ENCODE assay signal across 8 cellular contexts in the genomic region with DNA sequence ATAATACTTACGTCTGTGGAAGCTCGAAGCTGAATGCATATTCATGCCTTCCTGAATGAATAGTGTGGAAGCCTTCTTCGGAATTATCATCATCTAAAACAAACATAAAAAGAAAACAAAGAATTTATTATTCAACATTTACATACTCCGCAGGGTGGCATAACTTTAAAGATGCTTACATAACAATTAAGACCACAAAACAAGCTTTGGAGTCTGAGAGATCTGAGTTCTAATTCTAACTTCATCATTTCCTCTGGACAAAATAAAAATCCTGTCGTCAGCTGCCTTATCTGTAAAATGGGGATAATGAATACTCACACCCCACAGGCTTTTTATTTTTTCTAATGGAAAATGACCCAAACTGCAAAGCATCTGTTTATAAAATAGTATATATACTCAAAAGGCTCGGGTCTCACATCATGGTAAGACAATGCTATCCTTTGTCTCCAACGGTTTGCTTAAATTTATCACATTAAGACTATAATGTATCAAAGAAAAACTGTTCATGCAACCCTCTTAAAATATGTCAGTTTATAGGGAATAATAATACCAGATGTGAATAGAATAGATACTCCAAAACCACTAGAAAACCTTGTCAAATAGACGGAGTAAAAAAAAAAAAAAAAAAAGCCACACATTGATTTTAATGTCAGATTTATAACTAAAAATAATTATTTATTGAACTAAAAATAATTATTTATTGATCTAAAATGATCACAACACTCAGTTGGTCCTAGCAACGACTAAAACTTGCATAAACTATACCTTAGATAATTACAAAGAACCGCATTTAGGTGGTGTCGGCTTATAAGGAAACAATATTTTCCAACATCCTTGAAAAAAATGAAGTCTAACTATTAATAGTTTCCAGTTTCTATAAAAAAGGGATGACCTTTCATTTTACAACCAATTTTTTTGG. TPM values are rescaled to one million over a fixed set of nuclear protein-coding genes. Genes with fewer than 3 reads are reported as not detected.
DNase-seq lines count a peak whose midpoint lies in the region; ATAC-seq and TF ChIP-seq lines count a peak whose summit lies in the region.

No MANE protein-coding gene starts in this region.

- no peaks in the 10 kb centered on the region for H3K27me3 ChIP-seq in BLaER1 treated with 17β-estradiol and CSF1 and Interleukin-3, amounts not matched to agents 10 nM and 100 nM
- H3K27me3 ChIP-seq in breast epithelium (no peaks in the 10 kb centered on the region), mucosa of stomach (ENCODE audit: control insufficient read depth, insufficient read depth, low read length) (no peaks in the 10 kb centered on the region)

- ATAC-seq in HG03280 (IDR thresholded peaks at IDR 0.05; ENCODE audit: unreplicated experiment), result no peak
- ATAC-seq in HG02798 (IDR thresholded peaks at IDR 0.05; ENCODE audit: poor library complexity, unreplicated experiment), result no peak
- ATAC-seq in GM18907 (IDR thresholded peaks at IDR 0.05; ENCODE audit: unreplicated experiment), result no peak

- no peak for TF ChIP-seq POLR2A in breast epithelium (IDR thresholded peaks at IDR 0.05)

- intact Hi-C loops in breast epithelium (cut with DNase I; ENCODE audit: low total_unique reads), result no loop called here

- H3K4me1 ChIP-seq in BLaER1 treated with 17β-estradiol and CSF1 and Interleukin-3, amounts not matched to agents 10 nM and 100 nM, result peaks cover 4 to 25% (median 7%) of the 10 kb centered on the region in 10 experiments; a peak in 15 of 20 replicates
- H3K4me1 ChIP-seq in breast epithelium (peaks cover 0 to 7% of the 10 kb centered on the region in 2 donors), mucosa of stomach (ENCODE audit: control insufficient read depth, insufficient read depth, low read length) (peaks cover 14% of the 10 kb centered on the region)

- DNase-seq in Jurkat, Clone E6-1 (ENCODE audit: low read depth, low spot score), result no peak
- no peak for DNase-seq in breast epithelium (ENCODE audit: low spot score in 2 of 2)
- DNase-seq in HK-2 (ENCODE audit: unreplicated experiment), result no peak

- H3K9me3 ChIP-seq in BLaER1 treated with 17β-estradiol and CSF1 and Interleukin-3, amounts not matched to agents 10 nM and 100 nM (replicated peaks in 1 of 11), result no peaks in the 10 kb centered on the region
- no peaks in the 10 kb centered on the region for H3K9me3 ChIP-seq in breast epithelium
- no peaks in the 10 kb centered on the region for H3K9me3 ChIP-seq in mucosa of stomach (ENCODE audit: control insufficient read depth, low read length)

- peak overlapping the region; percentile 91 to 100 (median 97) for H3K9ac ChIP-seq in BLaER1 treated with 17β-estradiol and CSF1 and Interleukin-3, amounts not matched to agents 10 nM and 100 nM
- H3K9ac ChIP-seq in mucosa of stomach (ENCODE audit: low read length), result peak overlapping the region; percentile 99

- no peak for TF ChIP-seq CTCF in breast epithelium (IDR thresholded peaks at IDR 0.05)

- H3K36me3 ChIP-seq in BLaER1 treated with 17β-estradiol and CSF1 and Interleukin-3, amounts not matched to agents 10 nM and 100 nM, result peaks cover 21 to 49% (median 40%) of the 10 kb centered on the region in 11 experiments
- H3K36me3 ChIP-seq in breast epithelium (peaks cover 9% of the 10 kb centered on the region), mucosa of stomach (ENCODE audit: control insufficient read depth, insufficient read depth, low read length) (no peaks in the 10 kb centered on the region)

- peak overlapping the region; percentile 47 to 89 (median 68) for H3K4me2 ChIP-seq in BLaER1 treated with 17β-estradiol and CSF1 and Interleukin-3, amounts not matched to agents 10 nM and 100 nM

- H3K27ac ChIP-seq in BLaER1 treated with 17β-estradiol and CSF1 and Interleukin-3, amounts not matched to agents 10 nM and 100 nM, result peak overlapping the region; percentile 94 to 100 (median 98)
- peak overlapping the region; percentile 99 to 100 for H3K27ac ChIP-seq in breast epithelium

- H4K20me1 ChIP-seq in BLaER1 treated with 17β-estradiol and CSF1 and Interleukin-3, amounts not matched to agents 10 nM and 100 nM, result peaks cover 0 to 22% (median 0%) of the 10 kb centered on the region in 11 experiments; a peak in 5 of 22 replicates

- peak overlapping the region; percentile 71 to 85 (median 76) for H3K4me3 ChIP-seq in BLaER1 treated with 17β-estradiol and CSF1 and Interleukin-3, amounts not matched to agents 10 nM and 100 nM
- H3K4me3 ChIP-seq in Jurkat, Clone E6-1 (ENCODE audit: low read length), result peak overlapping the region; percentile 82
- peak overlapping the region; percentile 64 to 82 (median 73) for H3K4me3 ChIP-seq in breast epithelium
- no peak overlapping the region for H3K4me3 ChIP-seq in mucosa of stomach (ENCODE audit: low read length)

RNA-seq across cellular contexts. Expression of gene ARRDC3, which starts 4.2 kb away (rescaled TPM):
- polyA plus RNA-seq in Jurkat, Clone E6-1 (2012; ENCODE audit: insufficient read depth, insufficient read length), result 7.7 TPM
- 100 to 1,000 TPM in 2 of 3 donors, 10 to 100 TPM in 1; 75.5 to 261 (median 100) TPM for total RNA-seq in breast epithelium
